1 cellular context compared by ENCODE assay signal in genomic region chr19:49987159-49987698, GRCh38.
TF ChIP-seq lines count a peak whose summit lies in the region.

No MANE protein-coding gene starts in this region.

TF ChIP-seq in K562, 482 proteins besides CTCF, POLR2A, EP300 and RAD21 (continues in another document):
- TF ChIP-seq PATZ1 (CRISPR knock-in tag; IDR thresholded peaks at IDR 0.05; ENCODE audit: borderline replicate concordance): peak; percentile 85; the same call in 1 of the 2 replicates
- peak; percentile 100 for TF ChIP-seq HMGXB4 (CRISPR knock-in tag; IDR thresholded peaks at IDR 0.05)
- peak; percentile 58 for TF ChIP-seq SMARCB1 (IDR thresholded peaks at IDR 0.05; ENCODE audit: insufficient read length, low read depth)
- TF ChIP-seq, protein P1, sequence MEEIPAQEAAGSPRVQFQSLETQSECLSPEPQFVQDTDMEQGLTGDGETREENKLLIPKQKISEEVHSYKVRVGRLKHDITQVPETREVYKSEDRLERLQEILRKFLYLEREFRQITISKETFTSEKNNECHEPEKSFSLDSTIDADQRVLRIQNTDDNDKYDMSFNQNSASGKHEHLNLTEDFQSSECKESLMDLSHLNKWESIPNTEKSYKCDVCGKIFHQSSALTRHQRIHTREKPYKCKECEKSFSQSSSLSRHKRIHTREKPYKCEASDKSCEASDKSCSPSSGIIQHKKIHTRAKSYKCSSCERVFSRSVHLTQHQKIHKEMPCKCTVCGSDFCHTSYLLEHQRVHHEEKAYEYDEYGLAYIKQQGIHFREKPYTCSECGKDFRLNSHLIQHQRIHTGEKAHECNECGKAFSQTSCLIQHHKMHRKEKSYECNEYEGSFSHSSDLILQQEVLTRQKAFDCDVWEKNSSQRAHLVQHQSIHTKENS (CRISPR knock-in tag; IDR thresholded peaks at IDR 0.05): no peak
- TF ChIP-seq KLF6 (CRISPR knock-in tag; IDR thresholded peaks at IDR 0.05; ENCODE audit: borderline replicate concordance): peak; percentile 94; the same call in 1 of the 2 replicates
- no peak for TF ChIP-seq MYBL2 (IDR thresholded peaks at IDR 0.05; ENCODE audit: low read depth)
- peak; percentile 86; the same call in 1 of the 2 replicates for TF ChIP-seq MYBL2 (CRISPR knock-in tag; IDR thresholded peaks at IDR 0.05; ENCODE audit: borderline replicate concordance)
- no peak for TF ChIP-seq XRCC3 (IDR thresholded peaks at IDR 0.05)
- TF ChIP-seq, protein P2, sequence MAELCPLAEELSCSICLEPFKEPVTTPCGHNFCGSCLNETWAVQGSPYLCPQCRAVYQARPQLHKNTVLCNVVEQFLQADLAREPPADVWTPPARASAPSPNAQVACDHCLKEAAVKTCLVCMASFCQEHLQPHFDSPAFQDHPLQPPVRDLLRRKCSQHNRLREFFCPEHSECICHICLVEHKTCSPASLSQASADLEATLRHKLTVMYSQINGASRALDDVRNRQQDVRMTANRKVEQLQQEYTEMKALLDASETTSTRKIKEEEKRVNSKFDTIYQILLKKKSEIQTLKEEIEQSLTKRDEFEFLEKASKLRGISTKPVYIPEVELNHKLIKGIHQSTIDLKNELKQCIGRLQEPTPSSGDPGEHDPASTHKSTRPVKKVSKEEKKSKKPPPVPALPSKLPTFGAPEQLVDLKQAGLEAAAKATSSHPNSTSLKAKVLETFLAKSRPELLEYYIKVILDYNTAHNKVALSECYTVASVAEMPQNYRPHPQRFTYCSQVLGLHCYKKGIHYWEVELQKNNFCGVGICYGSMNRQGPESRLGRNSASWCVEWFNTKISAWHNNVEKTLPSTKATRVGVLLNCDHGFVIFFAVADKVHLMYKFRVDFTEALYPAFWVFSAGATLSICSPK (IDR thresholded peaks at IDR 0.05; ENCODE audit: borderline replicate concordance): no peak
- TF ChIP-seq ZNF507 (tag; conservative IDR thresholded peaks at IDR 0.05): no peak
- TF ChIP-seq MED1 (CRISPR knock-in tag; IDR thresholded peaks at IDR 0.05; ENCODE audit: borderline replicate concordance): peak; percentile 99; the same call in 1 of the 2 replicates
- peak; percentile 92 for TF ChIP-seq ZBTB17 (CRISPR knock-in tag; IDR thresholded peaks at IDR 0.05)
- TF ChIP-seq NFE2L1 (tag; IDR thresholded peaks at IDR 0.05; ENCODE audit: borderline replicate concordance, low read depth): peak; percentile 82
- no peak for TF ChIP-seq PHF20 (IDR thresholded peaks at IDR 0.05; ENCODE audit: partially characterized antibody)
- TF ChIP-seq PHB (CRISPR knock-in tag; IDR thresholded peaks at IDR 0.05): no peak
- TF ChIP-seq, protein P3, sequence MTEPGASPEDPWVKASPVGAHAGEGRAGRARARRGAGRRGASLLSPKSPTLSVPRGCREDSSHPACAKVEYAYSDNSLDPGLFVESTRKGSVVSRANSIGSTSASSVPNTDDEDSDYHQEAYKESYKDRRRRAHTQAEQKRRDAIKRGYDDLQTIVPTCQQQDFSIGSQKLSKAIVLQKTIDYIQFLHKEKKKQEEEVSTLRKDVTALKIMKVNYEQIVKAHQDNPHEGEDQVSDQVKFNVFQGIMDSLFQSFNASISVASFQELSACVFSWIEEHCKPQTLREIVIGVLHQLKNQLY (CRISPR knock-in tag; conservative IDR thresholded peaks at IDR 0.05): peak in 1 of 2 experiments; percentile 100; a peak in 3 of 4 replicates
- TF ChIP-seq IFI16 (CRISPR knock-in tag; IDR thresholded peaks at IDR 0.05): peak; percentile 51; the same call in 1 of the 2 replicates
- peak; percentile 99 for TF ChIP-seq MXI1 (IDR thresholded peaks at IDR 0.05; ENCODE audit: low read depth, low read length)
- TF ChIP-seq CC2D1A (IDR thresholded peaks at IDR 0.05): peak; percentile 91
- no peak for TF ChIP-seq SOX6 (IDR thresholded peaks at IDR 0.05)
- no peak for TF ChIP-seq L3MBTL2 (IDR thresholded peaks at IDR 0.05)
- TF ChIP-seq PPARD (CRISPR knock-in tag; IDR thresholded peaks at IDR 0.05): no peak
- TF ChIP-seq, protein P4, sequence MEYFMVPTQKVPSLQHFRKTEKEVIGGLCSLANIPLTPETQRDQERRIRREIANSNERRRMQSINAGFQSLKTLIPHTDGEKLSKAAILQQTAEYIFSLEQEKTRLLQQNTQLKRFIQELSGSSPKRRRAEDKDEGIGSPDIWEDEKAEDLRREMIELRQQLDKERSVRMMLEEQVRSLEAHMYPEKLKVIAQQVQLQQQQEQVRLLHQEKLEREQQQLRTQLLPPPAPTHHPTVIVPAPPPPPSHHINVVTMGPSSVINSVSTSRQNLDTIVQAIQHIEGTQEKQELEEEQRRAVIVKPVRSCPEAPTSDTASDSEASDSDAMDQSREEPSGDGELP (CRISPR knock-in tag; IDR thresholded peaks at IDR 0.05; ENCODE audit: borderline replicate concordance): peak; percentile 100
- peak; percentile 100 for TF ChIP-seq ZNF232 (CRISPR knock-in tag; IDR thresholded peaks at IDR 0.05)
- no peak for TF ChIP-seq ZNF696 (CRISPR knock-in tag; conservative IDR thresholded peaks at IDR 0.05)
- peak; percentile 100 for TF ChIP-seq LCOR (CRISPR knock-in tag; IDR thresholded peaks at IDR 0.05)
- peak; percentile 96 for TF ChIP-seq BCL6 (CRISPR knock-in tag; IDR thresholded peaks at IDR 0.05)
- TF ChIP-seq, protein P5, sequence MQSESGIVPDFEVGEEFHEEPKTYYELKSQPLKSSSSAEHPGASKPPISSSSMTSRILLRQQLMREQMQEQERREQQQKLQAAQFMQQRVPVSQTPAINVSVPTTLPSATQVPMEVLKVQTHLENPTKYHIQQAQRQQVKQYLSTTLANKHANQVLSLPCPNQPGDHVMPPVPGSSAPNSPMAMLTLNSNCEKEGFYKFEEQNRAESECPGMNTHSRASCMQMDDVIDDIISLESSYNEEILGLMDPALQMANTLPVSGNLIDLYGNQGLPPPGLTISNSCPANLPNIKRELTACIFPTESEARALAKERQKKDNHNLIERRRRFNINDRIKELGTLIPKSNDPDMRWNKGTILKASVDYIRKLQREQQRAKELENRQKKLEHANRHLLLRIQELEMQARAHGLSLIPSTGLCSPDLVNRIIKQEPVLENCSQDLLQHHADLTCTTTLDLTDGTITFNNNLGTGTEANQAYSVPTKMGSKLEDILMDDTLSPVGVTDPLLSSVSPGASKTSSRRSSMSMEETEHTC (IDR thresholded peaks at IDR 0.05): no peak
- no peak for TF ChIP-seq ZNF253 (CRISPR knock-in tag; conservative IDR thresholded peaks at IDR 0.05)
- TF ChIP-seq CCAR2 (IDR thresholded peaks at IDR 0.05; ENCODE audit: low read depth, low read length): no peak
- no peak for TF ChIP-seq C11orf30 (IDR thresholded peaks at IDR 0.05; ENCODE audit: low read depth)
- no peak for TF ChIP-seq ARID3A (IDR thresholded peaks at IDR 0.05; ENCODE audit: borderline replicate concordance, low read depth, low read length)
- no peak for TF ChIP-seq COPS2 (conservative IDR thresholded peaks at IDR 0.05)
- TF ChIP-seq, protein P6, sequence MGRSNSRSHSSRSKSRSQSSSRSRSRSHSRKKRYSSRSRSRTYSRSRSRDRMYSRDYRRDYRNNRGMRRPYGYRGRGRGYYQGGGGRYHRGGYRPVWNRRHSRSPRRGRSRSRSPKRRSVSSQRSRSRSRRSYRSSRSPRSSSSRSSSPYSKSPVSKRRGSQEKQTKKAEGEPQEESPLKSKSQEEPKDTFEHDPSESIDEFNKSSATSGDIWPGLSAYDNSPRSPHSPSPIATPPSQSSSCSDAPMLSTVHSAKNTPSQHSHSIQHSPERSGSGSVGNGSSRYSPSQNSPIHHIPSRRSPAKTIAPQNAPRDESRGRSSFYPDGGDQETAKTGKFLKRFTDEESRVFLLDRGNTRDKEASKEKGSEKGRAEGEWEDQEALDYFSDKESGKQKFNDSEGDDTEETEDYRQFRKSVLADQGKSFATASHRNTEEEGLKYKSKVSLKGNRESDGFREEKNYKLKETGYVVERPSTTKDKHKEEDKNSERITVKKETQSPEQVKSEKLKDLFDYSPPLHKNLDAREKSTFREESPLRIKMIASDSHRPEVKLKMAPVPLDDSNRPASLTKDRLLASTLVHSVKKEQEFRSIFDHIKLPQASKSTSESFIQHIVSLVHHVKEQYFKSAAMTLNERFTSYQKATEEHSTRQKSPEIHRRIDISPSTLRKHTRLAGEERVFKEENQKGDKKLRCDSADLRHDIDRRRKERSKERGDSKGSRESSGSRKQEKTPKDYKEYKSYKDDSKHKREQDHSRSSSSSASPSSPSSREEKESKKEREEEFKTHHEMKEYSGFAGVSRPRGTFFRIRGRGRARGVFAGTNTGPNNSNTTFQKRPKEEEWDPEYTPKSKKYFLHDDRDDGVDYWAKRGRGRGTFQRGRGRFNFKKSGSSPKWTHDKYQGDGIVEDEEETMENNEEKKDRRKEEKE (IDR thresholded peaks at IDR 0.05; ENCODE audit: borderline replicate concordance in 1 of 2, control insufficient read depth in 1 of 2, low read depth in 2 of 2, low read length in 1 of 2): no peak
- peak; percentile 82 for TF ChIP-seq ZNF354B (CRISPR knock-in tag; IDR thresholded peaks at IDR 0.05)
- peak; percentile 96 for TF ChIP-seq FOXJ2 (tag; IDR thresholded peaks at IDR 0.05)
- peak; percentile 100 for TF ChIP-seq FOXP1 (CRISPR knock-in tag; IDR thresholded peaks at IDR 0.05)
- TF ChIP-seq NCOR1 (IDR thresholded peaks at IDR 0.05): no peak
- no peak for TF ChIP-seq SIRT6 (IDR thresholded peaks at IDR 0.05; ENCODE audit: low read depth, low read length)
- TF ChIP-seq ETS2 (tag; IDR thresholded peaks at IDR 0.05; ENCODE audit: borderline replicate concordance, poor library complexity, severe bottlenecking): no peak
- no peak for TF ChIP-seq ZNF75A (CRISPR knock-in tag; IDR thresholded peaks at IDR 0.05)
- peak; percentile 97 for TF ChIP-seq NR2C2 (CRISPR knock-in tag; IDR thresholded peaks at IDR 0.05)
- TF ChIP-seq NR2C2 (tag; IDR thresholded peaks at IDR 0.05): peak; percentile 76
- peak; percentile 81 for TF ChIP-seq ZNF134 (CRISPR knock-in tag; conservative IDR thresholded peaks at IDR 0.05)
- no peak for TF ChIP-seq ZKSCAN3 (CRISPR knock-in tag; IDR thresholded peaks at IDR 0.05)
- TF ChIP-seq MCM7 (IDR thresholded peaks at IDR 0.05): peak in 1 of 2 experiments; percentile 100; a peak in 2 of 4 replicates
- TF ChIP-seq PTRF (tag; IDR thresholded peaks at IDR 0.05): peak; percentile 89
- no peak for TF ChIP-seq NCOA2 (IDR thresholded peaks at IDR 0.05; ENCODE audit: partially characterized antibody in 2 of 2)
- peak; percentile 100 for TF ChIP-seq ZNF395 (CRISPR knock-in tag; IDR thresholded peaks at IDR 0.05)
- TF ChIP-seq BDP1 (IDR thresholded peaks at IDR 0.05; ENCODE audit: insufficient read depth, insufficient read length): no peak
- peak; percentile 100 for TF ChIP-seq ZNF282 (CRISPR knock-in tag; IDR thresholded peaks at IDR 0.05)
- no peak for TF ChIP-seq BRF1 (IDR thresholded peaks at IDR 0.05; ENCODE audit: borderline replicate concordance, extremely low read depth, insufficient read length)
- 0 out of 2 replicates have a peak, but pooled peaks have one; percentile 29 for TF ChIP-seq BHLHE40 (IDR thresholded peaks at IDR 0.05; ENCODE audit: low read length)
- TF ChIP-seq ZC3H8 (IDR thresholded peaks at IDR 0.05): peak; percentile 93
